21 cellular contexts compared by ENCODE assay signal in the genomic region with DNA sequence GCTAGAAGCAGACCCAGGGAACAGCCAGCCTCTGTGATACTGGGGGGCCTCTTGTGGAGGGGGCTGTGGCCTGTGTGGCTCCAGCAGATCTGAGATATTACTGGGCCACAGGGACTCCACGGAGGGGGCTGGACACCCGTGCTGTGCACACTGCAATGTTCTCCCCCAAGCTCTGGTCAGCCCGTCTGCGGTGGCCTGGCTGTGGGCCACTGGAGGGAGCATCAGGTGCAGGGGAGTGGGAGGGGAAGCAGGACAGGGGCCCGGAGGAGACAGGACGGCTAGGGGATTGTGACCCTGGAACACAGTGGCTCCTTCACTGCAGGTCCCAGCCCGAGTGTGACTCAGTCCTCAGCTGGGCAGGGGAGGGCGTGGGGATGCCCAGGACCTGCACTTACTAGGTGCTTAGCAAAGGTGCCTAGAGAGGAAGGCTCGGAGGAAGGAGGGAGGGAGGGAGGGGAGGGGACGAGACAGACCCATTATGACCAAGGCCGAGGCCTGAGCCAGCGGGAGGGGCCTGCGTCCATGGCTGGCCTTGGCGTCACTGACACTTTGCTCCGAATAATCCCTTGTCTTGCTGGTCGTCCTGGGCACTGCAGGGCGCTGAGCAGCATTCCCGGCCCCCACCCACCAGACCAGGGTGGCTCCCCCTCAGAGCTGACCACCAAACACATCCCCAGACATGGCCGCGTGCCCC. TPM values are rescaled to one million over a fixed set of nuclear protein-coding genes. Genes with fewer than 3 reads are reported as not detected.
DNase-seq lines count a peak whose midpoint lies in the region; ATAC-seq and TF ChIP-seq lines count a peak whose summit lies in the region.
"Had no signal": no experiment of that assay in that cellular context is flagged by ENCODE, and none has a peak within 500 bp of the region (broad histone marks: within the 10 kb centered on the region; RNA-seq: fewer than 3 reads in every experiment).

No MANE protein-coding gene starts in this region.

- intact Hi-C loops in left ventricle myocardium inferior (cut with micrococcal nuclease) (no loop called here), cardiac septum (cut with DNase I) (no loop called here), lower lobe of right lung (cut with DNase I) (no loop called here), sciatic nerve (cut with DNase I) (no loop called here), mucosa of descending colon (cut with DNase I, micrococcal nuclease) (no loop called here)

- no peak overlapping the region for H3K4me3 Mint-ChIP-seq in activated CD4-positive, alpha-beta memory T cell treated with anti-CD3 and anti-CD28 coated beads, Interleukin-2, amount 10 ng/mL, durations not matched to agents 7 days and 5 days
- H3K4me3 Mint-ChIP-seq: CD8-positive, alpha-beta memory T cell; HFFc6 had no signal

- no peaks in the 10 kb centered on the region for H3K4me1 Mint-ChIP-seq in activated CD4-positive, alpha-beta memory T cell treated with anti-CD3 and anti-CD28 coated beads, Interleukin-2, amount 10 ng/mL, durations not matched to agents 7 days and 5 days
- H3K4me1 Mint-ChIP-seq: CD8-positive, alpha-beta memory T cell had no signal

- H3K36me3 ChIP-seq in left ventricle myocardium inferior (peaks cover under 1% of the 10 kb centered on the region), lower lobe of right lung (no peaks in the 10 kb centered on the region), mucosa of descending colon (ENCODE audit: low read depth) (no peaks in the 10 kb centered on the region)

- H3K9me3 Mint-ChIP-seq in activated CD4-positive, alpha-beta memory T cell treated with anti-CD3 and anti-CD28 coated beads, Interleukin-2, amount 10 ng/mL, durations not matched to agents 7 days and 5 days, result no peaks in the 10 kb centered on the region

- H3K4me1 ChIP-seq in left ventricle myocardium inferior, result peaks cover 63% of the 10 kb centered on the region
- H3K4me1 ChIP-seq in lower lobe of right lung, result no peaks in the 10 kb centered on the region
- no peaks in the 10 kb centered on the region for H3K4me1 ChIP-seq in mucosa of descending colon (ENCODE audit: low read depth)

- POLR2A ChIA-PET in activated CD4-positive, alpha-beta memory T cell treated with anti-CD3 and anti-CD28 coated beads, Interleukin-2, amount 10 ng/mL, durations not matched to agents 7 days and 5 days (lab: Charles Lee), result no interaction called here

- no peak for DNase-seq in left ventricle myocardium inferior
- no peak for DNase-seq in cardiac septum (ENCODE audit: low spot score)
- no peak for DNase-seq in lower lobe of right lung
- DNase-seq in sciatic nerve (ENCODE audit: low spot score), result no peak
- no peak for DNase-seq in GM20000 (ENCODE audit: low spot score)
- no peak for DNase-seq in NCI-H2107 treated with DMSO at 0.1 percent for 48 hours (lab: John Stamatoyannopoulos, UW; ENCODE audit: unreplicated experiment)
- DNase-seq in mucosa of descending colon, result no peak
- no peak for DNase-seq in activated CD4-positive, alpha-beta memory T cell treated with anti-CD3 and anti-CD28 coated beads, Interleukin-2, amount 10 ng/mL, durations not matched to agents 7 days and 5 days
- DNase-seq: CD8-positive, alpha-beta memory T cell; GF-D8; GM23248; HFFc6; KBM-7; NCI-H146; NCI-H2081 treated with DMSO at 0.1 percent for 48 hours; NCI-H226; NCI-H69; NK-92 treated with Interleukin-12 subunit alpha and Interleukin-12 subunit beta, amount 100 ng/mL, for 24 hours; OCI-M1 had no signal

- ATAC-seq in lower lobe of right lung, result peak; percentile 40 to 73
- ATAC-seq in sciatic nerve, result peak; percentile 9
- ATAC-seq in mucosa of descending colon, result no peak

- H3K27me3 Mint-ChIP-seq in activated CD4-positive, alpha-beta memory T cell treated with anti-CD3 and anti-CD28 coated beads, Interleukin-2, amount 10 ng/mL, durations not matched to agents 7 days and 5 days, result no peaks in the 10 kb centered on the region

- H3K27me3 ChIP-seq in left ventricle myocardium inferior (ENCODE audit: low read depth), result peaks cover 7% of the 10 kb centered on the region
- H3K27me3 ChIP-seq in lower lobe of right lung (ENCODE audit: low read depth), result peaks cover 4% of the 10 kb centered on the region

- H3K27ac ChIP-seq in left ventricle myocardium inferior (replicated peaks), result peak overlapping the region; percentile 33
- H3K27ac ChIP-seq in lower lobe of right lung, result no peak overlapping the region
- H3K27ac ChIP-seq: 22Rv1, GM23248, HL-60 had no signal

- H3K4me3 ChIP-seq in left ventricle myocardium inferior, result no peak overlapping the region
- no peak overlapping the region for H3K4me3 ChIP-seq in lower lobe of right lung
- no peak overlapping the region for H3K4me3 ChIP-seq in mucosa of descending colon
- H3K4me3 ChIP-seq: GM23248 had no signal

- H3K9me3 ChIP-seq in left ventricle myocardium inferior (replicated peaks) (peaks cover 2% of the 10 kb centered on the region), lower lobe of right lung (no peaks in the 10 kb centered on the region), mucosa of descending colon (no peaks in the 10 kb centered on the region)

- H3K27ac Mint-ChIP-seq in activated CD4-positive, alpha-beta memory T cell treated with anti-CD3 and anti-CD28 coated beads, Interleukin-2, amount 10 ng/mL, durations not matched to agents 7 days and 5 days, result no peak overlapping the region
- H3K27ac Mint-ChIP-seq: HFFc6 had no signal

- CTCF ChIA-PET in activated CD4-positive, alpha-beta memory T cell treated with anti-CD3 and anti-CD28 coated beads, Interleukin-2, amount 10 ng/mL, durations not matched to agents 7 days and 5 days (lab: Charles Lee), result no interaction called here

- H3K36me3 Mint-ChIP-seq in activated CD4-positive, alpha-beta memory T cell treated with anti-CD3 and anti-CD28 coated beads, Interleukin-2, amount 10 ng/mL, durations not matched to agents 7 days and 5 days (ENCODE audit: low read depth), result no peaks in the 10 kb centered on the region
- H3K36me3 Mint-ChIP-seq: CD8-positive, alpha-beta memory T cell had no signal

- TF ChIP-seq CTCF in left ventricle myocardium inferior (IDR thresholded peaks at IDR 0.05; ENCODE audit: borderline replicate concordance) (no peak), lower lobe of right lung (IDR thresholded peaks at IDR 0.05) (no peak), GM20000 (IDR thresholded peaks at IDR 0.05; ENCODE audit: extremely low read depth, missing control alignments) (no peak), mucosa of descending colon (IDR thresholded peaks at IDR 0.05) (no peak)

RNA-seq across cellular contexts. Expression of a gene that starts 44.2 kb away (rescaled TPM):
- total RNA-seq in left ventricle myocardium inferior (16.6 TPM), cardiac septum (12.9 TPM), lower lobe of right lung (19.2 TPM), sciatic nerve (31.3 TPM), mucosa of descending colon (1 to 10 TPM; 1.6 to 2.5 (median 2.4) TPM)
- under 1 TPM; 0.03 to 0.20 TPM for total RNA-seq in activated CD4-positive, alpha-beta memory T cell treated with anti-CD3 and anti-CD28 coated beads, Interleukin-2, amount 10 ng/mL, durations not matched to agents 7 days and 5 days
- total RNA-seq: CD8-positive, alpha-beta memory T cell; GM23248; HFFc6 had no signal
